ENCODE assay signal across 10 cellular contexts in genomic region chr17:61314368-61315078, GRCh38.
DNase-seq lines count a peak whose midpoint lies in the region; ATAC-seq and TF ChIP-seq lines count a peak whose summit lies in the region.
"Had no signal": no experiment of that assay in that cellular context is flagged by ENCODE, and none has a peak within 500 bp of the region (broad histone marks: within the 10 kb centered on the region; RNA-seq: fewer than 3 reads in every experiment).

No MANE protein-coding gene starts in this region.

- H3K27me3 Mint-ChIP-seq in brain, result peaks cover 3% of the 10 kb centered on the region
- H3K27me3 Mint-ChIP-seq: activated CD4-positive, alpha-beta memory T cell treated with anti-CD3 and anti-CD28 coated beads for 36 hours had no signal

- H3K4me3 ChIP-seq in HFF-Myc (replicated peaks; ENCODE audit: low read depth, low read length) (no peak overlapping the region), stomach smooth muscle (ENCODE audit: low read length in 2 of 2) (peak overlapping the region in 1 of 2 donors; percentile 16)

- H3K9me3 Mint-ChIP-seq in brain, result no peaks in the 10 kb centered on the region
- H3K9me3 Mint-ChIP-seq: activated CD4-positive, alpha-beta memory T cell treated with anti-CD3 and anti-CD28 coated beads for 36 hours had no signal

- peak overlapping the region in 1 of 5 experiments; percentile 48 for H3K4me3 Mint-ChIP-seq in brain
- H3K4me3 Mint-ChIP-seq: activated CD4-positive, alpha-beta memory T cell treated with anti-CD3 and anti-CD28 coated beads for 36 hours had no signal

- no peak for ATAC-seq in GM19463 (IDR thresholded peaks at IDR 0.05; ENCODE audit: unreplicated experiment)
- no peak for ATAC-seq in HG03045 (IDR thresholded peaks at IDR 0.05; ENCODE audit: unreplicated experiment)

- H3K4me1 Mint-ChIP-seq in brain, result peaks cover 26% of the 10 kb centered on the region

- DNase-seq in HFF-Myc (ENCODE audit: extremely low read depth, low read depth), result no peak
- peak; percentile 77 for DNase-seq in islet precursor cell
- DNase-seq in stimulated activated CD8-positive, alpha-beta memory T cell treated with anti-CD3 and anti-CD28 coated beads, Interleukin-4, amount 100 ng/mL, for 48 hours, result no peak
- no peak for DNase-seq in NCI-H2107 (lab: John Stamatoyannopoulos, UW)
- DNase-seq: activated CD4-positive, alpha-beta memory T cell treated with anti-CD3 and anti-CD28 coated beads for 36 hours; NCI-H2227 treated with DMSO at 0.1 percent for 48 hours had no signal

- H3K4me1 ChIP-seq in stomach smooth muscle (ENCODE audit: control insufficient read depth, insufficient read depth, low read length), result peaks cover 22% of the 10 kb centered on the region

- peak; percentile 7 for TF ChIP-seq CTCF in HFF-Myc (IDR thresholded peaks at IDR 0.05; ENCODE audit: low read depth, low read length, missing control alignments)
- peak in 1 of 2 experiments; percentile 13 for TF ChIP-seq CTCF in brain (conservative IDR thresholded peaks at IDR 0.05)

- H3K9me3 ChIP-seq in stomach smooth muscle (ENCODE audit: control insufficient read depth in 2 of 2, low read length in 2 of 2), result no peaks in the 10 kb centered on the region

- H3K36me3 Mint-ChIP-seq in brain, result no peaks in the 10 kb centered on the region
- H3K36me3 Mint-ChIP-seq: activated CD4-positive, alpha-beta memory T cell treated with anti-CD3 and anti-CD28 coated beads for 36 hours had no signal

- H3K9ac ChIP-seq in stomach smooth muscle (ENCODE audit: low read length in 2 of 2), result no peak overlapping the region

- H3K27ac Mint-ChIP-seq in brain, result peak overlapping the region; percentile 2 to 95 (median 49)
- H3K27ac Mint-ChIP-seq: activated CD4-positive, alpha-beta memory T cell treated with anti-CD3 and anti-CD28 coated beads for 36 hours had no signal

- peak overlapping the region; percentile 67 for H3K27ac ChIP-seq in stomach smooth muscle (ENCODE audit: low read length)

- H3K27me3 ChIP-seq in stomach smooth muscle (ENCODE audit: control insufficient read depth in 1 of 2, insufficient read depth in 2 of 2, low read length in 2 of 2), result no peaks in the 10 kb centered on the region

- no peaks in the 10 kb centered on the region for H3K36me3 ChIP-seq in stomach smooth muscle (ENCODE audit: control insufficient read depth in 2 of 2, insufficient read depth in 2 of 2, low read length in 2 of 2)
